Comparison of ENCODE assay signal across 8 cellular contexts in the genomic region with DNA sequence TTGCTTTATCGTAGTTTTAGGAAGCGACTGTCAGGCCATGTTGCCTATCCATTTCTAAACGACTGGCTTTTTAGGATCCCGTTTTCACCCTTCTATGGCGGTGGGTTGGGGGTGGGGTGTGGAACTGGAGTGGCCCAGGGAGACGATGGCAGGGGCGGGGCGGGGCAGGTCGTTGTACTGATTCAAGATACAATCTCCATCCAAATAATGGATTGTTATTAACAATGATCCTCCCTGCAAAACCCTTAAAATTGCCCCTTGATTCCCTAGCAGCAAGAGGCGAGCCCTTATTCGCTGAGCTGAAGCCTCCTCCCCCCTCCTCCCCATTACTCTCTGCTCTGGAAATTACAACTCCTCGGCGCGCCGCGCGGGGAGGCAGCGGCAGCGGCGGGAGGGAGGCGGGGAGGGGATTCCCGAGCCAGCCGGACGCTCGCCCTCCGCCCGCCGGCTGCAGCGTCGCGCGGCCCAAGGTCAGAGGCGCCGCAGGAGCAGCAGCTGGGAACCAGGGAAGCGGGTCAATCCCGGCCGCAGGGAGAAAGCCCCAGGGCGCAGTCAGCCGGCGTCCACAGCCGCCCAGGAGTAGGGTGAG. TPM values are rescaled to one million over a fixed set of nuclear protein-coding genes. Genes with fewer than 3 reads are reported as not detected.
DNase-seq lines count a peak whose midpoint lies in the region; ATAC-seq, FAIRE-seq and TF ChIP-seq lines count a peak whose summit lies in the region.

A gene (plus strand): TSS at position 348 of the 589 bp plus-strand sequence. CDS start 912 bp downstream, outside the sequence.

- H3K9me3 Mint-ChIP-seq in activated T-helper 1 cell treated with anti-CD3 and anti-CD28 coated beads, Interleukin-12 subunit alpha, Interleukin-12 subunit beta, Interleukin-2, Interleukin-4 antibody, amounts not matched to agents 30 ng/mL and 10 ng/mL and 1 ng/mL, durations not matched to agents 14 hours and 24 hours and 36 hours: no peaks in the 10 kb centered on the region

- H3K9ac ChIP-seq in adipocyte (ENCODE audit: low read length) (peak within 1 kb of the TSS; percentile 47), keratinocyte (ENCODE audit: control insufficient read depth, extremely low read depth, insufficient read depth, low read length) (no peak within 1 kb of the TSS)

- intact Hi-C loops in activated T-helper 1 cell treated with anti-CD3 and anti-CD28 coated beads, Interleukin-12 subunit alpha, Interleukin-12 subunit beta, Interleukin-2, Interleukin-4 antibody, amounts not matched to agents 30 ng/mL and 10 ng/mL and 1 ng/mL, durations not matched to agents 14 hours and 24 hours and 36 hours (cut with micrococcal nuclease): loop anchor here (10.0 kb wide), 1 partner anchor 737 kb away; a partner anchor contains a TSS

- no peaks in the 10 kb centered on the region for H3K36me3 Mint-ChIP-seq in activated T-helper 1 cell treated with anti-CD3 and anti-CD28 coated beads, Interleukin-12 subunit alpha, Interleukin-12 subunit beta, Interleukin-2, Interleukin-4 antibody, amounts not matched to agents 30 ng/mL and 10 ng/mL and 1 ng/mL, durations not matched to agents 14 hours and 24 hours and 36 hours (ENCODE audit: low read depth)

- CTCF ChIA-PET in BJ (lab: Yijun Ruan, JAX): interaction anchor here (0.9 to 1.3 kb wide), 3 partner anchors 11 to 147 kb away, joined by 3 to 5 read pairs (median 3); no protein-coding TSS in a partner anchor

- H3K9me3 ChIP-seq in adipocyte (ENCODE audit: control insufficient read depth, low read length) (no peaks in the 10 kb centered on the region), keratinocyte (ENCODE audit: control insufficient read depth, low read depth, low read length) (no peaks in the 10 kb centered on the region)

- dilution Hi-C loops in keratinocyte (cut with MboI; ENCODE audit: extremely low pct_ligation_motif_present, low sequenced_read_pairs): no loop called here

- H3K4me3 ChIP-seq in BJ (ENCODE audit: low read depth, low read length): peak within 1 kb of the TSS; percentile 17
- H3K4me3 ChIP-seq in adipocyte (ENCODE audit: low read length): peak within 1 kb of the TSS; percentile 79
- H3K4me3 ChIP-seq in keratinocyte (ENCODE audit: control insufficient read depth in 2 of 3, extremely low read depth in 1 of 3, insufficient read depth in 2 of 3, low read depth in 1 of 3, low read length in 3 of 3): no peak within 1 kb of the TSS

- H3K27ac ChIP-seq in keratinocyte (ENCODE audit: control insufficient read depth, insufficient read depth, low read length): no peak within 1 kb of the TSS

- no peaks in the 10 kb centered on the region for H4K20me1 ChIP-seq in keratinocyte (ENCODE audit: control insufficient read depth, extremely low read depth, insufficient read depth, low read length)

- H3K4me3 Mint-ChIP-seq in activated T-helper 1 cell treated with anti-CD3 and anti-CD28 coated beads, Interleukin-12 subunit alpha, Interleukin-12 subunit beta, Interleukin-2, Interleukin-4 antibody, amounts not matched to agents 30 ng/mL and 10 ng/mL and 1 ng/mL, durations not matched to agents 14 hours and 24 hours and 36 hours: no peak within 1 kb of the TSS

- H3K4me2 ChIP-seq in keratinocyte (ENCODE audit: control insufficient read depth, extremely low read depth, insufficient read depth, low read depth, low read length): peak within 1 kb of the TSS; percentile 32

- H3K79me2 ChIP-seq in keratinocyte (ENCODE audit: control insufficient read depth, insufficient read depth, low read length): no peaks in the 10 kb centered on the region

- TF ChIP-seq CTCF in BJ (IDR thresholded peaks at IDR 0.05; ENCODE audit: insufficient read depth, low read depth, low read length): no peak
- TF ChIP-seq CTCF in keratinocyte (optimal IDR thresholded peaks at IDR 0.05 in 1 of 3, IDR thresholded peaks at IDR 0.05 in 1 of 3, conservative IDR thresholded peaks at IDR 0.05 in 1 of 3; ENCODE audit: extremely low read depth in 1 of 3, insufficient read depth in 2 of 3, low read length in 3 of 3): no peak

- no peak within 1 kb of the TSS for H3K27ac Mint-ChIP-seq in activated T-helper 1 cell treated with anti-CD3 and anti-CD28 coated beads, Interleukin-12 subunit alpha, Interleukin-12 subunit beta, Interleukin-2, Interleukin-4 antibody, amounts not matched to agents 30 ng/mL and 10 ng/mL and 1 ng/mL, durations not matched to agents 14 hours and 24 hours and 36 hours

- H3K9me1 ChIP-seq in keratinocyte (ENCODE audit: control insufficient read depth, extremely low read depth, insufficient read depth, low read length): no peaks in the 10 kb centered on the region

- no peak for FAIRE-seq in keratinocyte (lab: Jason Lieb, UNC)

- H3K27me3 ChIP-seq in BJ (ENCODE audit: control insufficient read depth, insufficient read depth, low read length): peaks cover 30% of the 10 kb centered on the region
- peaks cover 7% of the 10 kb centered on the region for H3K27me3 ChIP-seq in adipocyte (replicated peaks; ENCODE audit: control insufficient read depth, insufficient read depth, low read length)
- peaks cover 53% of the 10 kb centered on the region for H3K27me3 ChIP-seq in keratinocyte (ENCODE audit: control insufficient read depth, extremely low read depth, insufficient read depth, low read length)

- DNase-seq in BJ (ENCODE audit: low read depth): no peak
- peak; percentile 77 for DNase-seq in HuH-7.5 (ENCODE audit: low spot score)
- DNase-seq in adipocyte (ENCODE audit: low read depth): no peak
- DNase-seq in keratinocyte (ENCODE audit: low read depth, low spot score): no peak
- DNase-seq in superior temporal gyrus (ENCODE audit: extremely low spot score): peak; percentile 40
- DNase-seq in activated T-helper 1 cell treated with anti-CD3 and anti-CD28 coated beads, Interleukin-12 subunit alpha, Interleukin-12 subunit beta, Interleukin-2, Interleukin-4 antibody, amounts not matched to agents 30 ng/mL and 10 ng/mL and 1 ng/mL, durations not matched to agents 14 hours and 24 hours and 36 hours (ENCODE audit: low spot score): no peak
- no peak for DNase-seq in foreskin melanocyte

- H3K27me3 Mint-ChIP-seq in activated T-helper 1 cell treated with anti-CD3 and anti-CD28 coated beads, Interleukin-12 subunit alpha, Interleukin-12 subunit beta, Interleukin-2, Interleukin-4 antibody, amounts not matched to agents 30 ng/mL and 10 ng/mL and 1 ng/mL, durations not matched to agents 14 hours and 24 hours and 36 hours (ENCODE audit: insufficient read depth): peaks cover 69% of the 10 kb centered on the region

- H2AFZ ChIP-seq in keratinocyte (ENCODE audit: control insufficient read depth, low read length): no peak within 1 kb of the TSS

- H3K4me1 ChIP-seq in adipocyte (ENCODE audit: control insufficient read depth, insufficient read depth, low read length) (peaks cover 55% of the 10 kb centered on the region), keratinocyte (ENCODE audit: control insufficient read depth, extremely low read depth, insufficient read depth, low read length) (no peaks in the 10 kb centered on the region)

- no peak for ATAC-seq in GM18867 (IDR thresholded peaks at IDR 0.05; ENCODE audit: unreplicated experiment)

- no peaks in the 10 kb centered on the region for H3K4me1 Mint-ChIP-seq in activated T-helper 1 cell treated with anti-CD3 and anti-CD28 coated beads, Interleukin-12 subunit alpha, Interleukin-12 subunit beta, Interleukin-2, Interleukin-4 antibody, amounts not matched to agents 30 ng/mL and 10 ng/mL and 1 ng/mL, durations not matched to agents 14 hours and 24 hours and 36 hours (ENCODE audit: low read depth)

- POLR2A ChIA-PET in BJ (lab: Charles Lee): no interaction called here

- no peaks in the 10 kb centered on the region for H3K36me3 ChIP-seq in BJ (ENCODE audit: control insufficient read depth, insufficient read depth, low read length)
- no peaks in the 10 kb centered on the region for H3K36me3 ChIP-seq in adipocyte (ENCODE audit: control insufficient read depth, insufficient read depth, low read length, severe bottlenecking)
- no peaks in the 10 kb centered on the region for H3K36me3 ChIP-seq in keratinocyte (ENCODE audit: control insufficient read depth in 2 of 2, extremely low read depth in 1 of 2, insufficient read depth in 2 of 2, low read length in 2 of 2)

RNA-seq across cellular contexts. Expression of the gene that starts here (rescaled TPM):
- polyA plus RNA-seq in BJ (2011; rRNA removed): 0.01 and 0.02 TPM in 2 replicates
- polyA minus RNA-seq in BJ (2011; rRNA and poly(A)+ RNA removed): under 0.01 and 0.05 TPM in 2 replicates
- not detected in 3 replicates for polyA plus RNA-seq in keratinocyte
- polyA plus RNA-seq in keratinocyte (2011; ENCODE audit: low read depth): not detected
- polyA plus RNA-seq in keratinocyte (2011; cell fraction: cytosol; rRNA removed): not detected in 2 replicates
- polyA plus RNA-seq in keratinocyte (2011; cell fraction: nucleus; rRNA removed): not detected in 2 replicates
- not detected in 2 replicates for polyA plus RNA-seq in keratinocyte (2012; ENCODE audit: low replicate concordance)
- 0.03 TPM in 1 of 3 replicates, not detected in the others for polyA minus RNA-seq in keratinocyte
- not detected for polyA minus RNA-seq in keratinocyte (2011; cell fraction: cytosol; rRNA and poly(A)+ RNA removed)
- not detected in 2 replicates for polyA minus RNA-seq in keratinocyte (2011; cell fraction: nucleus; rRNA and poly(A)+ RNA removed)
- not detected in 2 replicates for total RNA-seq in activated T-helper 1 cell treated with anti-CD3 and anti-CD28 coated beads, Interleukin-12 subunit alpha, Interleukin-12 subunit beta, Interleukin-2, Interleukin-4 antibody, amounts not matched to agents 30 ng/mL and 10 ng/mL and 1 ng/mL, durations not matched to agents 14 hours and 24 hours and 36 hours

Comparison
In these comparisons a context has a peak if more than half of its experiments do, and no peak if none do; other contexts are left out.
1. DNase-seq: peak in HuH-7.5 (single experiment) and superior temporal gyrus (single experiment); none in BJ (single experiment), adipocyte (single experiment), keratinocyte (single experiment), activated T-helper 1 cell treated with anti-CD3 and anti-CD28 coated beads, Interleukin-12 subunit alpha, Interleukin-12 subunit beta, Interleukin-2, Interleukin-4 antibody, amounts not matched to agents 30 ng/mL and 10 ng/mL and 1 ng/mL, durations not matched to agents 14 hours and 24 hours and 36 hours (single experiment) and foreskin melanocyte (single experiment).
2. H3K4me3 ChIP-seq: peak in BJ (single experiment) and adipocyte (single experiment); none in keratinocyte (0 of 3).